ENCODE assay signal across 10 cellular contexts in genomic region chr12:130752037-130752436, GRCh38. TPM values are rescaled to one million over a fixed set of nuclear protein-coding genes. Genes with fewer than 3 reads are reported as not detected.
A peak's percentile ranks its signal among the peaks of the same experiment; 100 is the strongest.
DNase-seq lines count a peak whose midpoint lies in the region; ATAC-seq and TF ChIP-seq lines count a peak whose summit lies in the region.
"Not testable (repeated sequence)": the region's sequence is repeated elsewhere in the genome, so short reads cannot be mapped to it uniquely, and the experiment has no call there.
"Had no signal": no experiment of that assay in that cellular context is flagged by ENCODE, and none has a peak within 500 bp of the region (broad histone marks: within the 10 kb centered on the region; RNA-seq: fewer than 3 reads in every experiment).

No MANE protein-coding gene starts in this region.

- H3K14ac ChIP-seq in H9 (ENCODE audit: insufficient read depth, low read length), result peak overlapping the region; percentile 66

- not testable (repeated sequence) for H3K9me3 Mint-ChIP-seq in CD8-positive, alpha-beta T cell; H9; activated naive CD4-positive, alpha-beta T cell treated with anti-CD3 and anti-CD28 coated beads, Interleukin-2, amount 50 U/mL, for 24 hours; neural progenitor cell; stimulated activated naive B cell treated with anti-CD40 and anti-IgM and Interleukin-4, amounts not matched to agents 10 μg/mL and 1 μg/mL and 100 μg/mL, for 72 hours

- H3K79me2 ChIP-seq in H9 (ENCODE audit: insufficient read depth, low read length); OCI-LY3 (ENCODE audit: low read length); SU-DHL-6 (ENCODE audit: insufficient read depth, low read length); neural progenitor cell (ENCODE audit: low read depth): not testable (repeated sequence)

- H2BK12ac ChIP-seq in H9 (ENCODE audit: insufficient read length, low read depth, low read length), result not testable (repeated sequence)

- H3K79me1 ChIP-seq in H9 (ENCODE audit: insufficient read depth, low read depth, low read length, poor library complexity, severe bottlenecking), result not testable (repeated sequence)

- TF ChIP-seq CTCF in CD8-positive, alpha-beta T cell (IDR thresholded peaks at IDR 0.05); H9 (conservative IDR thresholded peaks at IDR 0.05); OCI-LY3 (IDR thresholded peaks at IDR 0.05; ENCODE audit: low read depth, low read length); SU-DHL-6 (IDR thresholded peaks at IDR 0.05; ENCODE audit: insufficient read depth, low read length, poor library complexity, severe bottlenecking); neural progenitor cell (IDR thresholded peaks at IDR 0.05): not testable (repeated sequence)

- H2BK5ac ChIP-seq in H9 (ENCODE audit: insufficient read length, low read length), result not testable (repeated sequence)

- not testable (repeated sequence) for H3K27me3 Mint-ChIP-seq in CD8-positive, alpha-beta T cell (ENCODE audit: low read depth); activated naive CD4-positive, alpha-beta T cell treated with anti-CD3 and anti-CD28 coated beads, Interleukin-2, amount 50 U/mL, for 24 hours
- H3K27me3 Mint-ChIP-seq in H9 (ENCODE audit: low read depth), result peaks cover 13% of the 10 kb centered on the region
- peaks cover 13% of the 10 kb centered on the region for H3K27me3 Mint-ChIP-seq in neural progenitor cell (ENCODE audit: insufficient read depth, low read depth)
- H3K27me3 Mint-ChIP-seq in stimulated activated naive B cell treated with anti-CD40 and anti-IgM and Interleukin-4, amounts not matched to agents 10 μg/mL and 1 μg/mL and 100 μg/mL, for 72 hours, result peaks cover 18% of the 10 kb centered on the region in 2 donors

- H4K5ac ChIP-seq in H9 (ENCODE audit: insufficient read length, low read depth, low read length), result not testable (repeated sequence)

- H3K9me3 ChIP-seq in CD8-positive, alpha-beta T cell (ENCODE audit: low read length); H9 (ENCODE audit: control insufficient read depth, low read depth, low read length); OCI-LY3 (ENCODE audit: insufficient read depth, low read length); SU-DHL-6 (ENCODE audit: insufficient read depth, low read length); neural progenitor cell (ENCODE audit: low read depth): not testable (repeated sequence)

- H3K23me2 ChIP-seq in H9 (ENCODE audit: insufficient read length, low read depth, low read length, poor library complexity, severe bottlenecking), result not testable (repeated sequence)

- not testable (repeated sequence) for H3K4me2 ChIP-seq in H9 (ENCODE audit: insufficient read depth, insufficient read length, low read length); neural progenitor cell
- H3K4me2 ChIP-seq in OCI-LY3 (ENCODE audit: low read length) (peak overlapping the region; percentile 4; the same call in 1 of the 2 replicates), SU-DHL-6 (ENCODE audit: low read depth, low read length, poor library complexity, severe bottlenecking) (peak overlapping the region; percentile 25)

- not testable (repeated sequence) for H3K23ac ChIP-seq in H9 (ENCODE audit: insufficient read length, low read depth, low read length)

- not testable (repeated sequence) for H3K56ac ChIP-seq in H9 (ENCODE audit: insufficient read length, low read depth, low read length)

- not testable (repeated sequence) for DNase-seq in CD8-positive, alpha-beta T cell; H9; neural progenitor cell (ENCODE audit: low spot score); stimulated activated naive B cell treated with anti-CD40 and anti-IgM and Interleukin-4, amounts not matched to agents 10 μg/mL and 1 μg/mL and 100 μg/mL, for 72 hours

- H4K8ac ChIP-seq in H9 (replicated peaks; ENCODE audit: insufficient read length, low read depth, low read length), result not testable (repeated sequence)

- not testable (repeated sequence) for H2BK120ac ChIP-seq in H9 (ENCODE audit: low read depth, low read length, poor library complexity, severe bottlenecking)

- not testable (repeated sequence) for H4K91ac ChIP-seq in H9 (ENCODE audit: insufficient read length, low read depth, low read length)

- not testable (repeated sequence) for H3K27me3 ChIP-seq in CD8-positive, alpha-beta T cell (ENCODE audit: insufficient read depth, low read length); H9 (ENCODE audit: insufficient read depth, low read length); OCI-LY3 (ENCODE audit: low read depth, low read length); SU-DHL-6 (ENCODE audit: low read length); neural progenitor cell

- not testable (repeated sequence) for H3K27ac ChIP-seq in CD8-positive, alpha-beta T cell (ENCODE audit: low read depth, low read length); H9 (ENCODE audit: insufficient read length, low read depth, low read length); OCI-LY3 (ENCODE audit: low read length); SU-DHL-6 (ENCODE audit: low read depth, low read length); neural progenitor cell

- CTCF ChIA-PET in CD8-positive, alpha-beta T cell (lab: Charles Lee), result interaction anchor here (1.2 kb wide), 1 partner anchor 9 kb away, joined by 4 read pairs; no protein-coding TSS in a partner anchor

- not testable (repeated sequence) for H3K36me3 ChIP-seq in CD8-positive, alpha-beta T cell (ENCODE audit: insufficient read depth, low read length); OCI-LY3 (replicated peaks; ENCODE audit: low read depth, low read length); SU-DHL-6 (ENCODE audit: low read length); neural progenitor cell

- not testable (repeated sequence) for H3F3A ChIP-seq in SU-DHL-6 (ENCODE audit: insufficient read depth)
- H3F3A ChIP-seq in neural progenitor cell (ENCODE audit: low read depth), result peaks cover 12% of the 10 kb centered on the region

- intact Hi-C loops in CD8-positive, alpha-beta T cell (cut with DNase I, micrococcal nuclease), result not testable (repeated sequence)

- H4K20me1 ChIP-seq in H9 (ENCODE audit: control insufficient read depth, insufficient read depth, insufficient read length); OCI-LY3 (ENCODE audit: insufficient read depth, low read length); SU-DHL-6 (ENCODE audit: low read depth, low read length); neural progenitor cell (ENCODE audit: low read depth): not testable (repeated sequence)

- not testable (repeated sequence) for ATAC-seq in CD8-positive, alpha-beta T cell; stimulated activated naive B cell treated with anti-CD40 and anti-IgM and Interleukin-4, amounts not matched to agents 10 μg/mL and 1 μg/mL and 100 μg/mL, for 72 hours (replicated peaks)

- POLR2A ChIA-PET in CD8-positive, alpha-beta T cell (lab: Charles Lee), result not testable (repeated sequence)

- not testable (repeated sequence) for H2AK5ac ChIP-seq in H9 (ENCODE audit: insufficient read length, low read length)

- H3K36me3 Mint-ChIP-seq in CD8-positive, alpha-beta T cell; H9 (ENCODE audit: insufficient read depth in 1 of 3, low read depth in 3 of 3); activated naive CD4-positive, alpha-beta T cell treated with anti-CD3 and anti-CD28 coated beads, Interleukin-2, amount 50 U/mL, for 24 hours; neural progenitor cell; stimulated activated naive B cell treated with anti-CD40 and anti-IgM and Interleukin-4, amounts not matched to agents 10 μg/mL and 1 μg/mL and 100 μg/mL, for 72 hours: not testable (repeated sequence)

- H3K4me3 Mint-ChIP-seq in CD8-positive, alpha-beta T cell; H9; activated naive CD4-positive, alpha-beta T cell treated with anti-CD3 and anti-CD28 coated beads, Interleukin-2, amount 50 U/mL, for 24 hours; neural progenitor cell; stimulated activated naive B cell treated with anti-CD40 and anti-IgM and Interleukin-4, amounts not matched to agents 10 μg/mL and 1 μg/mL and 100 μg/mL, for 72 hours: not testable (repeated sequence)

- not testable (repeated sequence) for H3K9ac ChIP-seq in H9 (ENCODE audit: extremely low read depth, insufficient read length, low read length); OCI-LY3 (ENCODE audit: low read length); SU-DHL-6 (ENCODE audit: low read length); neural progenitor cell

- no CpG with 5 or more reads among the region's 11 CpGs for WGBS in H9 (ENCODE audit: extremely low coverage, insufficient read length, low lambda C conversion rate)

- H3K18ac ChIP-seq in H9 (ENCODE audit: insufficient read length, low read depth, low read length), result not testable (repeated sequence)

- not testable (repeated sequence) for H2AFZ ChIP-seq in H9 (ENCODE audit: low read length); OCI-LY3 (ENCODE audit: low read depth, low read length); SU-DHL-6 (ENCODE audit: low read depth, low read length, severe bottlenecking); neural progenitor cell (replicated peaks)

- H3K4ac ChIP-seq in H9 (ENCODE audit: low read depth, low read length), result not testable (repeated sequence)

- H3K27ac Mint-ChIP-seq in CD8-positive, alpha-beta T cell, result peak overlapping the region; percentile 6
- H3K27ac Mint-ChIP-seq in H9, result not testable (repeated sequence)
- peak overlapping the region; percentile 30 for H3K27ac Mint-ChIP-seq in activated naive CD4-positive, alpha-beta T cell treated with anti-CD3 and anti-CD28 coated beads, Interleukin-2, amount 50 U/mL, for 24 hours
- H3K27ac Mint-ChIP-seq in neural progenitor cell, result peak overlapping the region; percentile 92
- peak overlapping the region; percentile 15 for H3K27ac Mint-ChIP-seq in stimulated activated naive B cell treated with anti-CD40 and anti-IgM and Interleukin-4, amounts not matched to agents 10 μg/mL and 1 μg/mL and 100 μg/mL, for 72 hours

- H3K4me1 ChIP-seq in CD8-positive, alpha-beta T cell (ENCODE audit: insufficient read depth, low read length), result peaks cover 17% of the 10 kb centered on the region
- H3K4me1 ChIP-seq in H9 (ENCODE audit: insufficient read depth, low read length); neural progenitor cell: not testable (repeated sequence)
- H3K4me1 ChIP-seq in OCI-LY3 (ENCODE audit: low read length), result peaks cover 13% of the 10 kb centered on the region

- not testable (repeated sequence) for H2BK20ac ChIP-seq in H9 (ENCODE audit: low read depth, low read length, poor library complexity, severe bottlenecking)

- not testable (repeated sequence) for H3K9me2 ChIP-seq in SU-DHL-6 (replicated peaks; ENCODE audit: insufficient read depth, low read length)

- H3K4me1 Mint-ChIP-seq in CD8-positive, alpha-beta T cell (ENCODE audit: low read depth), result peaks cover 15% of the 10 kb centered on the region
- not testable (repeated sequence) for H3K4me1 Mint-ChIP-seq in H9
- peaks cover 15% of the 10 kb centered on the region for H3K4me1 Mint-ChIP-seq in activated naive CD4-positive, alpha-beta T cell treated with anti-CD3 and anti-CD28 coated beads, Interleukin-2, amount 50 U/mL, for 24 hours
- H3K4me1 Mint-ChIP-seq in neural progenitor cell, result peaks cover 46% of the 10 kb centered on the region
- peaks cover 19% of the 10 kb centered on the region in 2 donors for H3K4me1 Mint-ChIP-seq in stimulated activated naive B cell treated with anti-CD40 and anti-IgM and Interleukin-4, amounts not matched to agents 10 μg/mL and 1 μg/mL and 100 μg/mL, for 72 hours

- not testable (repeated sequence) for H3T11ph ChIP-seq in H9 (ENCODE audit: low read length)

- H2BK15ac ChIP-seq in H9 (ENCODE audit: low read depth, low read length), result not testable (repeated sequence)

- not testable (repeated sequence) for H3K4me3 ChIP-seq in CD8-positive, alpha-beta T cell (ENCODE audit: low read depth, low read length); OCI-LY3 (ENCODE audit: low read length); SU-DHL-6 (ENCODE audit: insufficient read depth, low read length, poor library complexity, severe bottlenecking); neural progenitor cell

RNA-seq across cellular contexts. Expression of gene RIMBP2, which starts 35.9 kb away (rescaled TPM):
- not detected for total RNA-seq in CD8-positive, alpha-beta T cell
- total RNA-seq in H9 (2021) (0.70 TPM in 2 replicates), neural progenitor cell (ENCODE audit: low replicate concordance) (0.84 and 0.99 TPM in 2 replicates)
- total RNA-seq: B cell; CD4-positive, alpha-beta T cell; CD8-positive, alpha-beta memory T cell had no signal
